In genomic region chr11:78050964-78051831, GRCh38 we compare ENCODE assay signal across 1 cellular context.
TF ChIP-seq lines count a peak whose summit lies in the region.

No MANE protein-coding gene starts in this region.

TF ChIP-seq in K562, 482 proteins besides CTCF, POLR2A, EP300 and RAD21 (continued from another document and continues in another):
- TF ChIP-seq GTF2B (IDR thresholded peaks at IDR 0.05; ENCODE audit: extremely low read depth, insufficient read length) = no peak
- TF ChIP-seq NR1H2 (CRISPR knock-in tag; IDR thresholded peaks at IDR 0.05) = no peak
- TF ChIP-seq RNF219 (CRISPR knock-in tag; IDR thresholded peaks at IDR 0.05) = no peak
- TF ChIP-seq MCM3 (IDR thresholded peaks at IDR 0.05) = no peak
- TF ChIP-seq MEF2A (IDR thresholded peaks at IDR 0.05; ENCODE audit: control insufficient read depth, low read depth, low read length) = no peak
- TF ChIP-seq LARP7 (IDR thresholded peaks at IDR 0.05) = no peak
- TF ChIP-seq ESRRA (IDR thresholded peaks at IDR 0.05; ENCODE audit: borderline replicate concordance, low read depth) = no peak
- no peak for TF ChIP-seq ZNF212 (CRISPR knock-in tag; IDR thresholded peaks at IDR 0.05)
- TF ChIP-seq ZNF395 (CRISPR knock-in tag; IDR thresholded peaks at IDR 0.05) = 0 out of 2 replicates have a peak, but pooled peaks have one; percentile 29
- peak; percentile 92 for TF ChIP-seq ZNF592 (IDR thresholded peaks at IDR 0.05)
- TF ChIP-seq ATF1 (CRISPR knock-in tag; IDR thresholded peaks at IDR 0.05) = no peak
- TF ChIP-seq ATF1 (tag; IDR thresholded peaks at IDR 0.05) = no peak
- TF ChIP-seq CBX2 (IDR thresholded peaks at IDR 0.05; ENCODE audit: insufficient read depth, low read length, poor library complexity, severe bottlenecking) = no peak
- no peak for TF ChIP-seq KLF1 (tag; IDR thresholded peaks at IDR 0.05)
- peak; percentile 65; the same call in 1 of the 2 replicates for TF ChIP-seq MYC (IDR thresholded peaks at IDR 0.05; ENCODE audit: low read depth, low read length)
- no peak for TF ChIP-seq MYC (CRISPR knock-in tag; IDR thresholded peaks at IDR 0.05; ENCODE audit: borderline replicate concordance, low read depth)
- no peak for TF ChIP-seq ZBTB33 (CRISPR knock-in tag; IDR thresholded peaks at IDR 0.05)
- TF ChIP-seq CHD7 (IDR thresholded peaks at IDR 0.05; ENCODE audit: low read depth, low read length) = no peak
- TF ChIP-seq ZZZ3 (IDR thresholded peaks at IDR 0.05) = no peak
- no peak for TF ChIP-seq SMC3 (conservative IDR thresholded peaks at IDR 0.05; ENCODE audit: insufficient read depth, low read depth, low read length)
- no peak for TF ChIP-seq KLF16 (IDR thresholded peaks at IDR 0.05)
- TF ChIP-seq ZHX1 (conservative IDR thresholded peaks at IDR 0.05; ENCODE audit: low read length) = no peak
- no peak for TF ChIP-seq THAP7 (CRISPR knock-in tag; IDR thresholded peaks at IDR 0.05)
- 0 out of 4 replicates have a peak, but pooled peaks of 1 of the 2 experiments have one; percentile 34 for TF ChIP-seq KDM4B (IDR thresholded peaks at IDR 0.05; ENCODE audit: borderline replicate concordance in 2 of 2, low read depth in 1 of 2)
- TF ChIP-seq ZNF253 (CRISPR knock-in tag; conservative IDR thresholded peaks at IDR 0.05) = no peak
- TF ChIP-seq MTA2 (IDR thresholded peaks at IDR 0.05; ENCODE audit: low read depth) = peak; percentile 21; the same call in 1 of the 2 replicates
- peak; percentile 81 for TF ChIP-seq BACH1 (tag; IDR thresholded peaks at IDR 0.05)
- no peak for TF ChIP-seq FOS (IDR thresholded peaks at IDR 0.05; ENCODE audit: extremely low read depth, insufficient read length)
- no peak for TF ChIP-seq EGR1 (conservative IDR thresholded peaks at IDR 0.05)
